Comparison of ENCODE assay signal across 10 cellular contexts in the genomic region with DNA sequence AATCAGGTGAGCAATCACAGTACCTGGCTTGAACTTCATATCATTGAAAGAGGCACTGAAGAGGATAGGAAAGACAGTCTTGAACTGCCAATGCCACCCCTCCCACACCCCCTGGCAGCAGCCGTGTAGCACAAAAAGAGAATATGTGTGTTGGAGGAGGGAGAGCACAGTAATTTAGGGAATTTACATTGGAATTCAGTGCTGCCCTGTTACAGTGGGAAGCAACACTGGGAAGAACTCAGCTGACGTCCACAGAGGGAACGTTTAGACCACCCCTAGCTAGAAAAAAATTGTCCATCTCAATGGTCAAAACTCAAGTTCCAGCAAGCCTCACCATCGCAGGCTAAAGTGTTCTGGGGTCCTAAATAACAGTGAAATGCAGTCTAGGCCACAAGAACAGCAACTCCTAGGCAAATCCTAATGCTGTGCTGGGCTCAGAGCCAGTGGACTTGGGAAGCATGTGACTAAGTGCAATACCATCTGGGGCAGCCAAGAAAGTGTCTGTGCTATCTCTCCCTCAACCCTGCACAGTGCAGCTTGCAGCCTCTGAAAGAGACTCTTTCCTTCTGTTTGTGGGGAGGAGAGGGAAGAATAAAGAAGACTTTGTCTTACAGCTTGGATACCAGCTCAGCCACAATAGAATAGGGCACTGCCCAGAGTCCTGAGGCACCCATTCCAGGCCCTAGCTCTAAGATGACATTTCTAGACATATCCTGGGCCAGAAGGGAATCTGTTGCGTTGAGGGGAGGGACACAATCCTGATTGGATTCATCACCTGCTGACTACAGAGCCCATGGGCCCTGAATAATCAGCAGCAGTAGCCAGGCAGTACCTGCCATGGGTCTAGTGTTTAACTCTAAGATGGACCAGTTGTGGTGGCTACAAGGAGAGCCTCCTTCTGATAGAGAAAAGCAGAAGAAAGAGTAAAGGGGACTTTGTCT.
DNase-seq lines count a peak whose midpoint lies in the region; ATAC-seq and TF ChIP-seq lines count a peak whose summit lies in the region.
"Had no signal": no experiment of that assay in that cellular context is flagged by ENCODE, and none has a peak within 500 bp of the region (broad histone marks: within the 10 kb centered on the region; RNA-seq: fewer than 3 reads in every experiment).

No MANE protein-coding gene starts in this region.

- no peak for TF ChIP-seq CTCF in foreskin keratinocyte (conservative IDR thresholded peaks at IDR 0.05)

- ATAC-seq in foreskin keratinocyte (peak; percentile 97), HG03439 (IDR thresholded peaks at IDR 0.05; ENCODE audit: unreplicated experiment) (no peak), GM18511 (IDR thresholded peaks at IDR 0.05; ENCODE audit: unreplicated experiment) (no peak), HG02763 (IDR thresholded peaks at IDR 0.05; ENCODE audit: unreplicated experiment) (no peak)
- ATAC-seq in stimulated activated naive CD8-positive, alpha-beta T cell treated with anti-CD3 and anti-CD28 coated beads, Interleukin-15, Interleukin-2, amounts not matched to agents 100 U/mL and 50 U/mL, for 24 hours: no peak

- peak overlapping the region; percentile 60 for H3K27ac ChIP-seq in SJCRH30
- H3K27ac ChIP-seq in foreskin keratinocyte: no peak overlapping the region

- DNase-seq in D341Med (ENCODE audit: low spot score) (peak; percentile 73), SJCRH30 (peak; percentile 74 to 76), foreskin keratinocyte (peak; percentile 55 to 78), posterior vena cava (ENCODE audit: low spot score) (peak; percentile 88)
- DNase-seq in stimulated activated naive CD8-positive, alpha-beta T cell treated with anti-CD3 and anti-CD28 coated beads, Interleukin-15, Interleukin-2, amounts not matched to agents 100 U/mL and 50 U/mL, for 24 hours: no peak
- DNase-seq: activated naive CD8-positive, alpha-beta T cell treated with anti-CD3 and anti-CD28 coated beads for 36 hours; stimulated activated CD4-positive, alpha-beta T cell treated with anti-CD3 and anti-CD28 coated beads, Interleukin-1b, Interleukin-23, amount 100 ng/mL, for 48 hours had no signal

- H3K4me1 ChIP-seq in SJCRH30: peaks cover 17% of the 10 kb centered on the region
- no peaks in the 10 kb centered on the region for H3K4me1 ChIP-seq in foreskin keratinocyte

- H3K36me3 ChIP-seq in SJCRH30: no peaks in the 10 kb centered on the region

- intact Hi-C loops in posterior vena cava (cut with DNase I): no loop called here

- no peak overlapping the region for H3K4me3 ChIP-seq in SJCRH30

- peaks cover 5% of the 10 kb centered on the region; the same call in 1 of the 2 replicates for H3K9me3 ChIP-seq in SJCRH30 (replicated peaks)

- H3K27me3 ChIP-seq in SJCRH30 (no peaks in the 10 kb centered on the region), foreskin keratinocyte (no peaks in the 10 kb centered on the region)
